ENCODE assay signal across 1 cellular context in the genomic region with DNA sequence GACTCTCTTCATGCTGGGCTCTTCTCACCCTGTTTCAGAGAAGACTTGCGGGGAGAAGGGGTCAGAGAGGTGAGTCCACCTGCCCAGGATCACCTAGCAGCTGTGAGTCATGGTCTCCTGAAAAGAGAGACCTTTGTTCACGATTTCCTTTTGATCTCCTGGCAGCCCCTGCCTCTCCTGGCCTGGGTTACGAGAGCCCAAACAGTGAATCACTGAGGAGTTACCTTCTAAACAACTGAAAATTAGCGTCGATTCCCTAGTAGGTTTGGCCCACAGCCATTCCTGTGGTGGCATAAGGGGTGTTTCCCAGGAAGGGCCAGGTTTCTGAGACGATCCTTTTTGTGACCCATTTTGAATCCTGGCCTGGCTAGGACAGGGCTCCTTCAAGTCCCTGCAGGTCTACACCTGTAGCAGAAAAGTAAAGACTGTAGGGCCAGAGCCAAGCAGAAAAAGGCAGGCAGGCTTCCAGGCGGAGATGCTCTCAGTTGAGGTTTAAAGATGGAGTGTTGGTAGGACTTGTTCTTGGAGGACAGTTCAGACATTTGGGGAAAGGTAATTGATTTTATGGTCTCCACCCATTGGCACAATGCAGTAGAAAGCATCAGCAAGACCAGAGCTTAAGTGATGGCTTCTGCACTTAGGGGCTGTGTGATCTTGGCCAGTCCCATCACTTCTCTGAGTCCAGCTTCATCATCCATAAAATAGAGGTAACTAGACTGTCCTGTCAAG.
TF ChIP-seq lines count a peak whose summit lies in the region.

No MANE protein-coding gene starts in this region.

TF ChIP-seq in HepG2, 621 proteins besides CTCF, POLR2A, EP300 and RAD21 (continued from another document and continues in another):
- TF ChIP-seq ZNF512 (CRISPR knock-in tag; IDR thresholded peaks at IDR 0.05) (no peak), ZBTB7B (CRISPR knock-in tag; IDR thresholded peaks at IDR 0.05) (no peak; the same call in 1 of the 2 replicates), CREM (IDR thresholded peaks at IDR 0.05) (peak; percentile 84), CREM (CRISPR knock-in tag; IDR thresholded peaks at IDR 0.05) (no peak), ZFP36 (IDR thresholded peaks at IDR 0.05; ENCODE audit: borderline replicate concordance, low read depth, low read length, partially characterized antibody) (peak; percentile 21), ZNF703 (CRISPR knock-in tag; IDR thresholded peaks at IDR 0.05; ENCODE audit: borderline replicate concordance) (no peak), ZNF737 (CRISPR knock-in tag; IDR thresholded peaks at IDR 0.05; ENCODE audit: borderline replicate concordance) (no peak), HNRNPH1 (optimal IDR thresholded peaks at IDR 0.05; ENCODE audit: low read depth, low read length) (no peak), ETV5 (CRISPR knock-in tag; IDR thresholded peaks at IDR 0.05; ENCODE audit: borderline replicate concordance) (peak; percentile 75; the same call in 1 of the 2 replicates), CBX1 (IDR thresholded peaks at IDR 0.05; ENCODE audit: low read depth) (peak; percentile 17), ZNF792 (CRISPR knock-in tag; IDR thresholded peaks at IDR 0.05) (no peak), TRIM24 (CRISPR knock-in tag; IDR thresholded peaks at IDR 0.05) (no peak), ZSCAN20 (CRISPR knock-in tag; IDR thresholded peaks at IDR 0.05; ENCODE audit: borderline replicate concordance) (no peak), PHF21A (CRISPR knock-in tag; IDR thresholded peaks at IDR 0.05) (peak; percentile 78; the same call in 1 of the 2 replicates), RBM39 (IDR thresholded peaks at IDR 0.05; ENCODE audit: low read depth, low read length, poor library complexity, severe bottlenecking) (no peak), ZNF10 (CRISPR knock-in tag; IDR thresholded peaks at IDR 0.05; ENCODE audit: borderline replicate concordance, low read depth) (no peak), ZSCAN9 (CRISPR knock-in tag; IDR thresholded peaks at IDR 0.05; ENCODE audit: borderline replicate concordance) (peak; percentile 48; the same call in 1 of the 2 replicates), ZNF160 (CRISPR knock-in tag; IDR thresholded peaks at IDR 0.05) (no peak), IKZF4 (CRISPR knock-in tag; IDR thresholded peaks at IDR 0.05; ENCODE audit: borderline replicate concordance, low read depth, not compliant biosample characterization) (no peak), ZNF788 (CRISPR knock-in tag; IDR thresholded peaks at IDR 0.05; ENCODE audit: borderline replicate concordance) (peak; percentile 65; the same call in 1 of the 2 replicates), ZNF235 (CRISPR knock-in tag; IDR thresholded peaks at IDR 0.05; ENCODE audit: borderline replicate concordance) (no peak), GATAD1 (CRISPR knock-in tag; IDR thresholded peaks at IDR 0.05) (0 out of 2 replicates have a peak, but pooled peaks have one; percentile 38), NR0B2 (CRISPR knock-in tag; IDR thresholded peaks at IDR 0.05) (no peak), FOSL1 (CRISPR knock-in tag; IDR thresholded peaks at IDR 0.05; ENCODE audit: borderline replicate concordance) (peak; percentile 87), FOXO1 (CRISPR knock-in tag; IDR thresholded peaks at IDR 0.05) (peak; percentile 72; the same call in 1 of the 2 replicates), MEF2D (CRISPR knock-in tag; IDR thresholded peaks at IDR 0.05) (peak; percentile 60; the same call in 1 of the 2 replicates), ZNF609 (CRISPR knock-in tag; IDR thresholded peaks at IDR 0.05; ENCODE audit: borderline replicate concordance) (peak; percentile 79; the same call in 1 of the 2 replicates), ZNF660 (CRISPR knock-in tag; IDR thresholded peaks at IDR 0.05; ENCODE audit: borderline replicate concordance, low read depth) (no peak), ZNF263 (CRISPR knock-in tag; IDR thresholded peaks at IDR 0.05) (0 out of 2 replicates have a peak, but pooled peaks have one; percentile 43), ZBTB1 (CRISPR knock-in tag; IDR thresholded peaks at IDR 0.05; ENCODE audit: borderline replicate concordance) (no peak), KLF16 (CRISPR knock-in tag; IDR thresholded peaks at IDR 0.05) (0 out of 4 replicates have a peak, but pooled peaks of 1 of the 2 experiments have one; percentile 35), ZNF619 (CRISPR knock-in tag; IDR thresholded peaks at IDR 0.05) (0 out of 2 replicates have a peak, but pooled peaks have one; percentile 73)
- TF ChIP-seq, protein P1, sequence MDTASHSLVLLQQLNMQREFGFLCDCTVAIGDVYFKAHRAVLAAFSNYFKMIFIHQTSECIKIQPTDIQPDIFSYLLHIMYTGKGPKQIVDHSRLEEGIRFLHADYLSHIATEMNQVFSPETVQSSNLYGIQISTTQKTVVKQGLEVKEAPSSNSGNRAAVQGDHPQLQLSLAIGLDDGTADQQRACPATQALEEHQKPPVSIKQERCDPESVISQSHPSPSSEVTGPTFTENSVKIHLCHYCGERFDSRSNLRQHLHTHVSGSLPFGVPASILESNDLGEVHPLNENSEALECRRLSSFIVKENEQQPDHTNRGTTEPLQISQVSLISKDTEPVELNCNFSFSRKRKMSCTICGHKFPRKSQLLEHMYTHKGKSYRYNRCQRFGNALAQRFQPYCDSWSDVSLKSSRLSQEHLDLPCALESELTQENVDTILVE (CRISPR knock-in tag; IDR thresholded peaks at IDR 0.05): no peak
- TF ChIP-seq, protein P2, sequence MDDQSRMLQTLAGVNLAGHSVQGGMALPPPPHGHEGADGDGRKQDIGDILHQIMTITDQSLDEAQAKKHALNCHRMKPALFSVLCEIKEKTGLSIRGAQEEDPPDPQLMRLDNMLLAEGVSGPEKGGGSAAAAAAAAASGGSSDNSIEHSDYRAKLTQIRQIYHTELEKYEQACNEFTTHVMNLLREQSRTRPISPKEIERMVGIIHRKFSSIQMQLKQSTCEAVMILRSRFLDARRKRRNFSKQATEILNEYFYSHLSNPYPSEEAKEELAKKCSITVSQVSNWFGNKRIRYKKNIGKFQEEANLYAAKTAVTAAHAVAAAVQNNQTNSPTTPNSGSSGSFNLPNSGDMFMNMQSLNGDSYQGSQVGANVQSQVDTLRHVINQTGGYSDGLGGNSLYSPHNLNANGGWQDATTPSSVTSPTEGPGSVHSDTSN (CRISPR knock-in tag; IDR thresholded peaks at IDR 0.05; ENCODE audit: borderline replicate concordance): no peak
- TF ChIP-seq, protein P3, sequence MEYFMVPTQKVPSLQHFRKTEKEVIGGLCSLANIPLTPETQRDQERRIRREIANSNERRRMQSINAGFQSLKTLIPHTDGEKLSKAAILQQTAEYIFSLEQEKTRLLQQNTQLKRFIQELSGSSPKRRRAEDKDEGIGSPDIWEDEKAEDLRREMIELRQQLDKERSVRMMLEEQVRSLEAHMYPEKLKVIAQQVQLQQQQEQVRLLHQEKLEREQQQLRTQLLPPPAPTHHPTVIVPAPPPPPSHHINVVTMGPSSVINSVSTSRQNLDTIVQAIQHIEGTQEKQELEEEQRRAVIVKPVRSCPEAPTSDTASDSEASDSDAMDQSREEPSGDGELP (IDR thresholded peaks at IDR 0.05; ENCODE audit: borderline replicate concordance, low read depth): peak; percentile 77; the same call in 1 of the 2 replicates
- TF ChIP-seq, protein P4, sequence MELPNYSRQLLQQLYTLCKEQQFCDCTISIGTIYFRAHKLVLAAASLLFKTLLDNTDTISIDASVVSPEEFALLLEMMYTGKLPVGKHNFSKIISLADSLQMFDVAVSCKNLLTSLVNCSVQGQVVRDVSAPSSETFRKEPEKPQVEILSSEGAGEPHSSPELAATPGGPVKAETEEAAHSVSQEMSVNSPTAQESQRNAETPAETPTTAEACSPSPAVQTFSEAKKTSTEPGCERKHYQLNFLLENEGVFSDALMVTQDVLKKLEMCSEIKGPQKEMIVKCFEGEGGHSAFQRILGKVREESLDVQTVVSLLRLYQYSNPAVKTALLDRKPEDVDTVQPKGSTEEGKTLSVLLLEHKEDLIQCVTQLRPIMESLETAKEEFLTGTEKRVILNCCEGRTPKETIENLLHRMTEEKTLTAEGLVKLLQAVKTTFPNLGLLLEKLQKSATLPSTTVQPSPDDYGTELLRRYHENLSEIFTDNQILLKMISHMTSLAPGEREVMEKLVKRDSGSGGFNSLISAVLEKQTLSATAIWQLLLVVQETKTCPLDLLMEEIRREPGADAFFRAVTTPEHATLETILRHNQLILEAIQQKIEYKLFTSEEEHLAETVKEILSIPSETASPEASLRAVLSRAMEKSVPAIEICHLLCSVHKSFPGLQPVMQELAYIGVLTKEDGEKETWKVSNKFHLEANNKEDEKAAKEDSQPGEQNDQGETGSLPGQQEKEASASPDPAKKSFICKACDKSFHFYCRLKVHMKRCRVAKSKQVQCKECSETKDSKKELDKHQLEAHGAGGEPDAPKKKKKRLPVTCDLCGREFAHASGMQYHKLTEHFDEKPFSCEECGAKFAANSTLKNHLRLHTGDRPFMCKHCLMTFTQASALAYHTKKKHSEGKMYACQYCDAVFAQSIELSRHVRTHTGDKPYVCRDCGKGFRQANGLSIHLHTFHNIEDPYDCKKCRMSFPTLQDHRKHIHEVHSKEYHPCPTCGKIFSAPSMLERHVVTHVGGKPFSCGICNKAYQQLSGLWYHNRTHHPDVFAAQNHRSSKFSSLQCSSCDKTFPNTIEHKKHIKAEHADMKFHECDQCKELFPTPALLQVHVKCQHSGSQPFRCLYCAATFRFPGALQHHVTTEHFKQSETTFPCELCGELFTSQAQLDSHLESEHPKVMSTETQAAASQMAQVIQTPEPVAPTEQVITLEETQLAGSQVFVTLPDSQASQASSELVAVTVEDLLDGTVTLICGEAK (IDR thresholded peaks at IDR 0.05): no peak
- TF ChIP-seq, protein P4 (CRISPR knock-in tag; IDR thresholded peaks at IDR 0.05): no peak
